ENCODE assay signal across 20 cellular contexts in the genomic region with DNA sequence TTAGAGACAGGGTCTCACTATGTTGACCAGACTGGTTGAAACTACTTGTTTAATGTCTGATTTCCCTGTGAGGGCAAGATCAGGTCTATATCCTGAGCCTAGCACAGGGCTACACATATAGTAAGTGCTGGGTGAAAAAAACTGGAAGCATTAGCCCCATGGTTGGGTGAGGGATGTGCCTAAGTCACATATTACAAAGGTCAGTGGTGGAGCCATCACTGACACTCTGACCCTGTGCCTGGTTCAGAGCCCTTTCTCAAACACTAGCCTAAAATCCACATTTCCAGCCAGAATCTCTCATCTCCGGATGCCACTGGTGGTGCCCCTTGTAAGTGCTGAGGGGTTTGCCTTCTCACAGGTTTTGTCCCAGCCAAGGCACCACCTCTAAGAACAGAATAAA. TPM values are rescaled to one million over a fixed set of nuclear protein-coding genes. Genes with fewer than 3 reads are reported as not detected.
A peak's percentile ranks its signal among the peaks of the same experiment; 100 is the strongest.
DNase-seq lines count a peak whose midpoint lies in the region; ATAC-seq and TF ChIP-seq lines count a peak whose summit lies in the region.
"Had no signal": no experiment of that assay in that cellular context is flagged by ENCODE, and none has a peak within 500 bp of the region (broad histone marks: within the 10 kb centered on the region; RNA-seq: fewer than 3 reads in every experiment).

No MANE protein-coding gene starts in this region.

- H3K27ac Mint-ChIP-seq in CD14-positive monocyte: peak overlapping the region; percentile 89 to 95 (median 94)
- peak overlapping the region; percentile 79 for H3K27ac Mint-ChIP-seq in CD8-positive, alpha-beta T cell
- H3K27ac Mint-ChIP-seq in central memory CD8-positive, alpha-beta T cell (ENCODE audit: low read depth): peak overlapping the region; percentile 52

- H3K9me3 ChIP-seq in CD8-positive, alpha-beta T cell (ENCODE audit: low read length): no peaks in the 10 kb centered on the region
- no peaks in the 10 kb centered on the region for H3K9me3 ChIP-seq in parathyroid adenoma (ENCODE audit: control insufficient read depth, low read length)

- POLR2A ChIA-PET in CD8-positive, alpha-beta T cell (lab: Charles Lee): interaction anchor here (1.1 to 11.4 kb wide), 3 partner anchors 8 to 11 kb away, joined by 3 to 184 read pairs (median 8); a partner anchor contains a TSS

- no peaks in the 10 kb centered on the region for H3K27me3 ChIP-seq in CD8-positive, alpha-beta T cell (ENCODE audit: insufficient read depth, low read length)
- H3K27me3 ChIP-seq in parathyroid adenoma (ENCODE audit: control insufficient read depth, insufficient read depth, low read length): no peaks in the 10 kb centered on the region
- H3K27me3 ChIP-seq: cardiac muscle cell, dorsolateral prefrontal cortex had no signal

- H3K79me2 ChIP-seq in parathyroid adenoma: peaks cover 40% of the 10 kb centered on the region

- H3K27ac ChIP-seq in CD8-positive, alpha-beta T cell (ENCODE audit: low read depth, low read length): no peak overlapping the region
- H3K27ac ChIP-seq in parathyroid adenoma: no peak overlapping the region
- H3K27ac ChIP-seq: cardiac muscle cell had no signal

- peaks cover 97% of the 10 kb centered on the region for H3K4me1 ChIP-seq in CD8-positive, alpha-beta T cell (ENCODE audit: insufficient read depth, low read length)
- peaks cover 33% of the 10 kb centered on the region for H3K4me1 ChIP-seq in parathyroid adenoma

- no peak for ATAC-seq in CD8-positive, alpha-beta T cell
- ATAC-seq in central memory CD8-positive, alpha-beta T cell (replicated peaks; ENCODE audit: extremely low read depth, poor library complexity, severe bottlenecking): no peak
- ATAC-seq in HG03457 (IDR thresholded peaks at IDR 0.05; ENCODE audit: unreplicated experiment) (no peak), GM18868 (IDR thresholded peaks at IDR 0.05; ENCODE audit: unreplicated experiment) (no peak)

- intact Hi-C loops in CD14-positive monocyte (cut with micrococcal nuclease): no loop called here
- intact Hi-C loops in CD8-positive, alpha-beta T cell (cut with DNase I, micrococcal nuclease): no loop called here

- H3K9ac ChIP-seq in parathyroid adenoma: no peak overlapping the region

- peaks cover 92% of the 10 kb centered on the region for H3K4me1 Mint-ChIP-seq in CD14-positive monocyte
- peaks cover 94% of the 10 kb centered on the region for H3K4me1 Mint-ChIP-seq in CD8-positive, alpha-beta T cell (ENCODE audit: low read depth)
- peaks cover 82% of the 10 kb centered on the region for H3K4me1 Mint-ChIP-seq in central memory CD8-positive, alpha-beta T cell

- peaks cover 16% of the 10 kb centered on the region for H3K36me3 ChIP-seq in CD8-positive, alpha-beta T cell (ENCODE audit: insufficient read depth, low read length)
- no peaks in the 10 kb centered on the region for H3K36me3 ChIP-seq in parathyroid adenoma (ENCODE audit: control insufficient read depth, insufficient read depth, low read length)
- H3K36me3 ChIP-seq: cardiac muscle cell had no signal

- H2AFZ ChIP-seq in parathyroid adenoma: no peak overlapping the region

- peak overlapping the region; percentile 54 for H3K4me2 ChIP-seq in parathyroid adenoma (ENCODE audit: low read length)

- CTCF ChIA-PET in CD8-positive, alpha-beta T cell (lab: Charles Lee): interaction anchor here (0.6 to 16.3 kb wide), 4 partner anchors 10 to 27 kb away, joined by 3 to 185 read pairs (median 4); a partner anchor contains a TSS

- H3K4me3 Mint-ChIP-seq in CD14-positive monocyte: peak overlapping the region; percentile 4 to 97
- peak overlapping the region; percentile 58 for H3K4me3 Mint-ChIP-seq in CD8-positive, alpha-beta T cell
- no peak overlapping the region for H3K4me3 Mint-ChIP-seq in central memory CD8-positive, alpha-beta T cell
- H3K4me3 Mint-ChIP-seq: neural crest cell had no signal

- no peak overlapping the region for H3K4me3 ChIP-seq in CD8-positive, alpha-beta T cell (ENCODE audit: low read depth, low read length)
- H3K4me3 ChIP-seq in parathyroid adenoma (ENCODE audit: low read depth, low read length): no peak overlapping the region
- H3K4me3 ChIP-seq: cardiac muscle cell, dorsolateral prefrontal cortex had no signal

- TF ChIP-seq CTCF in CD14-positive monocyte (IDR thresholded peaks at IDR 0.05) (no peak), parathyroid adenoma (IDR thresholded peaks at IDR 0.05) (no peak)
- TF ChIP-seq CTCF in CD8-positive, alpha-beta T cell (IDR thresholded peaks at IDR 0.05): no peak

- DNase-seq in CD14-positive monocyte (ENCODE audit: low spot score) (no peak), RPMI8226 (no peak), NCI-H128 (lab: John Stamatoyannopoulos, UW; ENCODE audit: unreplicated experiment) (no peak)
- DNase-seq in CD8-positive, alpha-beta T cell: no peak
- no peak for DNase-seq in central memory CD8-positive, alpha-beta T cell (ENCODE audit: low spot score in 2 of 2)
- DNase-seq: activated CD4-positive, alpha-beta T cell treated with anti-CD3 and anti-CD28 coated beads for 48 hours; dorsolateral prefrontal cortex; foreskin melanocyte; kidney; NCI-H1417; NCI-H526; retina had no signal

- H3K9me3 Mint-ChIP-seq in CD14-positive monocyte: peaks cover 0 to 2% (median 0%) of the 10 kb centered on the region in 7 donors
- no peaks in the 10 kb centered on the region for H3K9me3 Mint-ChIP-seq in CD8-positive, alpha-beta T cell
- no peaks in the 10 kb centered on the region for H3K9me3 Mint-ChIP-seq in central memory CD8-positive, alpha-beta T cell
- H3K9me3 Mint-ChIP-seq: neural crest cell had no signal

- H3K36me3 Mint-ChIP-seq in CD14-positive monocyte: peaks cover 37 to 55% of the 10 kb centered on the region in 2 donors
- H3K36me3 Mint-ChIP-seq in CD8-positive, alpha-beta T cell: peaks cover 71% of the 10 kb centered on the region
- H3K36me3 Mint-ChIP-seq in central memory CD8-positive, alpha-beta T cell (ENCODE audit: insufficient read depth): peaks cover 8% of the 10 kb centered on the region

- H3K27me3 Mint-ChIP-seq in CD14-positive monocyte (ENCODE audit: low read depth in 3 of 3): peaks cover 0 to 6% (median 0%) of the 10 kb centered on the region in 3 donors
- H3K27me3 Mint-ChIP-seq in CD8-positive, alpha-beta T cell (ENCODE audit: low read depth): no peaks in the 10 kb centered on the region
- no peaks in the 10 kb centered on the region for H3K27me3 Mint-ChIP-seq in central memory CD8-positive, alpha-beta T cell

RNA-seq across cellular contexts. Expression of a gene that starts 9.0 kb away (rescaled TPM):
- polyA plus RNA-seq in CD14-positive monocyte: 10 to 100 TPM; 13.4 to 21.8 TPM
- total RNA-seq in CD8-positive, alpha-beta T cell: 10 to 100 TPM; 77.5 to 87.3 TPM

RNA-seq across cellular contexts. Expression of a gene that starts 28.5 kb away (rescaled TPM):
- polyA plus RNA-seq in CD14-positive monocyte: 1 to 10 TPM; 6.4 to 6.5 TPM
- total RNA-seq in CD8-positive, alpha-beta T cell: 10 to 100 TPM; 17.2 to 21.9 TPM

RNA-seq across cellular contexts. Expression of a gene that starts 38.9 kb away (rescaled TPM):
- polyA plus RNA-seq in CD14-positive monocyte: 10 to 100 TPM; 34.7 to 52.1 TPM
- total RNA-seq in CD8-positive, alpha-beta T cell: 100 to 1,000 TPM; 406 to 422 TPM

RNA-seq across cellular contexts. Expression of a gene that starts 39.0 kb away (rescaled TPM):
- polyA plus RNA-seq in CD14-positive monocyte: under 1 TPM; 0.50 to 0.54 TPM
- 10 to 100 TPM in 1 of 2 experiments, 1 to 10 TPM in 1; 8.7 to 11.7 TPM for total RNA-seq in CD8-positive, alpha-beta T cell

RNA-seq across cellular contexts. Expression of a gene that starts 51.1 kb away (rescaled TPM):
- polyA plus RNA-seq in CD14-positive monocyte: 100 to 1,000 TPM in 1 of 2 donors, 10 to 100 TPM in 1; 48.0 to 146 TPM
- 10 to 100 TPM; 26.1 to 26.5 TPM for total RNA-seq in CD8-positive, alpha-beta T cell
- total RNA-seq: cardiac muscle cell, epithelial cell of proximal tubule, H1, LHCN-M2, neural crest cell had no signal
- polyA plus RNA-seq: cardiac muscle cell, H1 had no signal
